Comparison of ENCODE assay signal across 11 cellular contexts in genomic region chr15:56739964-56740640, GRCh38. TPM values are rescaled to one million over a fixed set of nuclear protein-coding genes. Genes with fewer than 3 reads are reported as not detected.
DNase-seq lines count a peak whose midpoint lies in the region; ATAC-seq and TF ChIP-seq lines count a peak whose summit lies in the region.
"Had no signal": no experiment of that assay in that cellular context is flagged by ENCODE, and none has a peak within 500 bp of the region (broad histone marks: within the 10 kb centered on the region; RNA-seq: fewer than 3 reads in every experiment).

No MANE protein-coding gene starts in this region.

- H3K9me3 Mint-ChIP-seq in naive thymus-derived CD4-positive, alpha-beta T cell: peaks cover 0 to 3% (median 0%) of the 10 kb centered on the region in 11 donors
- H3K9me3 Mint-ChIP-seq: IgD-negative memory B cell had no signal

- H3K27me3 ChIP-seq in lower lobe of right lung (ENCODE audit: low read depth): no peaks in the 10 kb centered on the region
- H3K27me3 ChIP-seq in naive thymus-derived CD4-positive, alpha-beta T cell (ENCODE audit: control insufficient read depth in 2 of 2, insufficient read depth in 2 of 2, low read length in 2 of 2): no peaks in the 10 kb centered on the region
- H3K27me3 ChIP-seq: colonic mucosa had no signal

- H3K36me3 ChIP-seq in lower lobe of right lung: no peaks in the 10 kb centered on the region
- H3K36me3 ChIP-seq in naive thymus-derived CD4-positive, alpha-beta T cell (ENCODE audit: control insufficient read depth in 2 of 3, insufficient read depth in 3 of 3, low read length in 3 of 3): no peaks in the 10 kb centered on the region
- H3K36me3 ChIP-seq: colonic mucosa had no signal

- H3K4me1 ChIP-seq in lower lobe of right lung: no peaks in the 10 kb centered on the region
- H3K4me1 ChIP-seq in naive thymus-derived CD4-positive, alpha-beta T cell (ENCODE audit: control insufficient read depth in 2 of 2, insufficient read depth in 2 of 2, low read length in 2 of 2): no peaks in the 10 kb centered on the region

- ATAC-seq in lower lobe of right lung: no peak
- ATAC-seq in naive thymus-derived CD4-positive, alpha-beta T cell: no peak
- ATAC-seq: activated CD4-positive, CD25-positive, alpha-beta regulatory T cell treated with anti-CD3 and anti-CD28 coated beads, Interleukin-2, amount 50 U/mL, for 24 hours had no signal

- H3K4me3 Mint-ChIP-seq in naive thymus-derived CD4-positive, alpha-beta T cell: no peak overlapping the region
- H3K4me3 Mint-ChIP-seq: IgD-negative memory B cell had no signal

- POLR2A ChIA-PET in naive thymus-derived CD4-positive, alpha-beta T cell (lab: Charles Lee): no interaction called here

- CTCF ChIA-PET in naive thymus-derived CD4-positive, alpha-beta T cell (lab: Charles Lee): no interaction called here

- H3K27ac ChIP-seq in lower lobe of right lung: no peak overlapping the region
- H3K27ac ChIP-seq in naive thymus-derived CD4-positive, alpha-beta T cell (ENCODE audit: low read depth, low read length): no peak overlapping the region
- H3K27ac ChIP-seq: colonic mucosa had no signal

- H3K27me3 Mint-ChIP-seq in naive thymus-derived CD4-positive, alpha-beta T cell: peaks cover 0 to 17% (median 3%) of the 10 kb centered on the region in 5 donors
- H3K27me3 Mint-ChIP-seq: IgD-negative memory B cell had no signal

- H3K36me3 Mint-ChIP-seq in naive thymus-derived CD4-positive, alpha-beta T cell: peaks cover 0 to 4% (median 0%) of the 10 kb centered on the region in 5 donors

- H3K4me3 ChIP-seq in GM12864 (ENCODE audit: low read depth, low read length) (no peak overlapping the region), lower lobe of right lung (no peak overlapping the region)
- peak overlapping the region; percentile 8 for H3K4me3 ChIP-seq in Jurkat, Clone E6-1 (ENCODE audit: low read length)
- H3K4me3 ChIP-seq in naive thymus-derived CD4-positive, alpha-beta T cell (ENCODE audit: low read length): no peak overlapping the region
- H3K4me3 ChIP-seq: colonic mucosa had no signal

- no peak for DNase-seq in GM12864 (ENCODE audit: low read depth)
- DNase-seq in Jurkat, Clone E6-1 (ENCODE audit: low read depth, low spot score): peak; percentile 61
- DNase-seq in SKM-1 treated with dmso at 0.1 percent for 144 hours (lab: John Stamatoyannopoulos, UW; ENCODE audit: unreplicated experiment): peak; percentile 33
- DNase-seq in lower lobe of right lung: no peak
- no peak for DNase-seq in naive thymus-derived CD4-positive, alpha-beta T cell
- DNase-seq in T1000 (lab: John Stamatoyannopoulos, UW): no peak
- no peak for DNase-seq in glomerular visceral epithelial cell (ENCODE audit: extremely low spot score)
- DNase-seq: activated effector memory CD4-positive, alpha-beta T cell treated with Interleukin-2 at 50 U/mL for 16 hours; colonic mucosa had no signal

- H3K27ac Mint-ChIP-seq in naive thymus-derived CD4-positive, alpha-beta T cell: no peak overlapping the region
- H3K27ac Mint-ChIP-seq: IgD-negative memory B cell had no signal

- no peaks in the 10 kb centered on the region for H3K9me3 ChIP-seq in lower lobe of right lung
- no peaks in the 10 kb centered on the region for H3K9me3 ChIP-seq in naive thymus-derived CD4-positive, alpha-beta T cell (ENCODE audit: control insufficient read depth in 2 of 3, low read length in 3 of 3)
- H3K9me3 ChIP-seq: colonic mucosa had no signal

- peaks cover 0 to 3% (median 0%) of the 10 kb centered on the region in 7 donors for H3K4me1 Mint-ChIP-seq in naive thymus-derived CD4-positive, alpha-beta T cell

- TF ChIP-seq CTCF in GM12864 (IDR thresholded peaks at IDR 0.05; ENCODE audit: low read depth, low read length, missing control alignments): peak; percentile 55
- peak; percentile 24 for TF ChIP-seq CTCF in lower lobe of right lung (IDR thresholded peaks at IDR 0.05)

- intact Hi-C loops in lower lobe of right lung (cut with DNase I): no loop called here
- intact Hi-C loops in naive thymus-derived CD4-positive, alpha-beta T cell (cut with micrococcal nuclease): loop anchor here in 1 of 2 donors (10.0 kb wide), 1 partner anchor 965 kb away; the partner anchor contains the start of gene POLR2M

RNA-seq across cellular contexts. Expression of gene ZNF280D, which starts 6.8 kb away (rescaled TPM):
- 14.7 TPM for polyA plus RNA-seq in Jurkat, Clone E6-1 (2012; ENCODE audit: insufficient read depth, insufficient read length)
- total RNA-seq in lower lobe of right lung: 57.1 TPM
- 10 to 100 TPM; 36.9 to 59.0 (median 41.1) TPM for total RNA-seq in naive thymus-derived CD4-positive, alpha-beta T cell
- polyA plus RNA-seq in naive thymus-derived CD4-positive, alpha-beta T cell: 10 to 100 TPM in 1 of 2 donors, 1 to 10 TPM in 1; 9.3 to 17.6 TPM

Comparison
In these comparisons a context has a peak if more than half of its experiments do, and no peak if none do; other contexts are left out.
1. DNase-seq: peak in Jurkat, Clone E6-1 (single experiment) and SKM-1 treated with dmso at 0.1 percent for 144 hours (single experiment); none in GM12864 (single experiment), lower lobe of right lung (single experiment), naive thymus-derived CD4-positive, alpha-beta T cell (0 of 9), T1000 (single experiment) and glomerular visceral epithelial cell (single experiment).